8 cellular contexts compared by ENCODE assay signal in genomic region chr1:111603979-111604378, GRCh38. TPM values are rescaled to one million over a fixed set of nuclear protein-coding genes. Genes with fewer than 3 reads are reported as not detected.
DNase-seq lines count a peak whose midpoint lies in the region; ATAC-seq and TF ChIP-seq lines count a peak whose summit lies in the region.

No MANE protein-coding gene starts in this region.

- CTCF ChIA-PET in CD8-positive, alpha-beta T cell (lab: Charles Lee), result interaction anchor here (0.7 to 4.2 kb wide), 13 partner anchors 10 to 151 kb away, joined by 3 to 27 read pairs (median 3); no protein-coding TSS in a partner anchor

- H3K9me3 ChIP-seq in CD8-positive, alpha-beta T cell (ENCODE audit: low read length), result no peaks in the 10 kb centered on the region
- H3K9me3 ChIP-seq in neural progenitor cell (ENCODE audit: low read depth), result no peaks in the 10 kb centered on the region

- H3K27me3 Mint-ChIP-seq in CD8-positive, alpha-beta T cell (ENCODE audit: low read depth), result no peaks in the 10 kb centered on the region
- H3K27me3 Mint-ChIP-seq in neural progenitor cell (ENCODE audit: insufficient read depth, low read depth), result peaks cover 6% of the 10 kb centered on the region
- peaks cover 3% of the 10 kb centered on the region for H3K27me3 Mint-ChIP-seq in glutamatergic neuron (ENCODE audit: unreplicated experiment)
- H3K27me3 Mint-ChIP-seq in chondrocyte (ENCODE audit: low read depth), result no peaks in the 10 kb centered on the region

- peaks cover 51% of the 10 kb centered on the region for H3K4me1 ChIP-seq in CD8-positive, alpha-beta T cell (ENCODE audit: insufficient read depth, low read length)
- H3K4me1 ChIP-seq in neural progenitor cell, result peaks cover 5% of the 10 kb centered on the region

- H3K27me3 ChIP-seq in CD8-positive, alpha-beta T cell (ENCODE audit: insufficient read depth, low read length), result no peaks in the 10 kb centered on the region
- no peaks in the 10 kb centered on the region for H3K27me3 ChIP-seq in neural progenitor cell

- intact Hi-C loops in CD8-positive, alpha-beta T cell (cut with DNase I, micrococcal nuclease), result loop anchor here (1.0 kb wide), 3 partner anchors 12 to 35 kb away; partner anchors contain the start of gene RAP1A (in 2 of the 2)

- H3K4me3 Mint-ChIP-seq in CD8-positive, alpha-beta T cell, result peak overlapping the region; percentile 52
- no peak overlapping the region for H3K4me3 Mint-ChIP-seq in neural progenitor cell
- H3K4me3 Mint-ChIP-seq in glutamatergic neuron (ENCODE audit: unreplicated experiment), result no peak overlapping the region
- H3K4me3 Mint-ChIP-seq in chondrocyte (ENCODE audit: unreplicated experiment), result no peak overlapping the region

- TF ChIP-seq CTCF in CD8-positive, alpha-beta T cell (IDR thresholded peaks at IDR 0.05), result no peak
- TF ChIP-seq CTCF in neural progenitor cell (IDR thresholded peaks at IDR 0.05) (no peak), glutamatergic neuron (IDR thresholded peaks at IDR 0.05; ENCODE audit: partially characterized antibody, unreplicated experiment) (no peak), chondrocyte (IDR thresholded peaks at IDR 0.05) (no peak)

- no peak overlapping the region for H3K4me2 ChIP-seq in neural progenitor cell

- no peak overlapping the region for H3K4me3 ChIP-seq in CD8-positive, alpha-beta T cell (ENCODE audit: low read depth, low read length)
- H3K4me3 ChIP-seq in neural progenitor cell, result no peak overlapping the region

- H3K4me1 Mint-ChIP-seq in CD8-positive, alpha-beta T cell (ENCODE audit: low read depth), result peaks cover 72% of the 10 kb centered on the region
- H3K4me1 Mint-ChIP-seq in neural progenitor cell (peaks cover 11% of the 10 kb centered on the region), glutamatergic neuron (ENCODE audit: low read depth, unreplicated experiment) (no peaks in the 10 kb centered on the region), chondrocyte (ENCODE audit: low read depth) (peaks cover 14% of the 10 kb centered on the region)

- H3K9ac ChIP-seq in neural progenitor cell, result no peak overlapping the region

- no peaks in the 10 kb centered on the region for H3K36me3 ChIP-seq in CD8-positive, alpha-beta T cell (ENCODE audit: insufficient read depth, low read length)
- no peaks in the 10 kb centered on the region for H3K36me3 ChIP-seq in neural progenitor cell

- peak overlapping the region; percentile 13 for H3K27ac ChIP-seq in CD8-positive, alpha-beta T cell (ENCODE audit: low read depth, low read length)
- no peak overlapping the region for H3K27ac ChIP-seq in neural progenitor cell

- H3K27ac Mint-ChIP-seq in CD8-positive, alpha-beta T cell, result peak overlapping the region; percentile 89
- H3K27ac Mint-ChIP-seq in neural progenitor cell (no peak overlapping the region), glutamatergic neuron (ENCODE audit: unreplicated experiment) (no peak overlapping the region), chondrocyte (ENCODE audit: unreplicated experiment) (no peak overlapping the region)

- no peaks in the 10 kb centered on the region for H3F3A ChIP-seq in neural progenitor cell (ENCODE audit: low read depth)

- peak overlapping the region; percentile 40 for H2AFZ ChIP-seq in neural progenitor cell (replicated peaks)

- peak; percentile 57 to 89 (median 75) for DNase-seq in CD8-positive, alpha-beta T cell
- DNase-seq in activated CD8-positive, alpha-beta memory T cell treated with anti-CD3 and anti-CD28 coated beads, Interleukin-2, amount 50 U/mL, for 4 hours, result peak; percentile 68
- DNase-seq in neural progenitor cell (ENCODE audit: low spot score), result no peak
- DNase-seq in glutamatergic neuron, result no peak
- no peak for DNase-seq in mesenteric fat pad (ENCODE audit: low spot score)
- no peak for DNase-seq in chondrocyte (ENCODE audit: low spot score)

- H3K79me2 ChIP-seq in neural progenitor cell (ENCODE audit: low read depth), result no peaks in the 10 kb centered on the region

- POLR2A ChIA-PET in CD8-positive, alpha-beta T cell (lab: Charles Lee), result interaction anchor here (0.6 to 3.2 kb wide), 13 partner anchors 8 to 640 kb away, joined by 3 to 26 read pairs (median 5); partner anchors contain the start of genes LRIF1 and RAP1A

- H3K36me3 Mint-ChIP-seq in CD8-positive, alpha-beta T cell, result no peaks in the 10 kb centered on the region
- H3K36me3 Mint-ChIP-seq in neural progenitor cell (no peaks in the 10 kb centered on the region), glutamatergic neuron (ENCODE audit: unreplicated experiment) (no peaks in the 10 kb centered on the region), chondrocyte (ENCODE audit: low read depth) (no peaks in the 10 kb centered on the region)

- H4K20me1 ChIP-seq in neural progenitor cell (ENCODE audit: low read depth), result no peaks in the 10 kb centered on the region

- no peaks in the 10 kb centered on the region for H3K9me3 Mint-ChIP-seq in CD8-positive, alpha-beta T cell
- peaks cover 2% of the 10 kb centered on the region for H3K9me3 Mint-ChIP-seq in neural progenitor cell
- no peaks in the 10 kb centered on the region for H3K9me3 Mint-ChIP-seq in glutamatergic neuron (ENCODE audit: unreplicated experiment)
- no peaks in the 10 kb centered on the region for H3K9me3 Mint-ChIP-seq in chondrocyte (ENCODE audit: low read depth)

- peak; percentile 96 for ATAC-seq in CD8-positive, alpha-beta T cell
- ATAC-seq in HG03135 (IDR thresholded peaks at IDR 0.05; ENCODE audit: unreplicated experiment) (peak; percentile 36), HG03097 (IDR thresholded peaks at IDR 0.05; ENCODE audit: low FRiP score, unreplicated experiment) (no peak)

RNA-seq across cellular contexts. Expression of gene RAP1A, which starts 15.6 kb away (rescaled TPM):
- total RNA-seq in CD8-positive, alpha-beta T cell, result 10 to 100 TPM; 63.4 to 68.5 TPM
- total RNA-seq in neural progenitor cell (ENCODE audit: low replicate concordance) (10.4 and 27.5 TPM in 2 replicates), glutamatergic neuron (ENCODE audit: unreplicated experiment) (17.9 TPM), mesenteric fat pad (105 TPM), chondrocyte (53.5 to 64.0 TPM (median 60.5 TPM) in 3 replicates)

Comparison
In these comparisons a context has a peak if more than half of its experiments do, and no peak if none do; other contexts are left out.
1. DNase-seq: peak in CD8-positive, alpha-beta T cell (7 of 7) and activated CD8-positive, alpha-beta memory T cell treated with anti-CD3 and anti-CD28 coated beads, Interleukin-2, amount 50 U/mL, for 4 hours (single experiment); none in neural progenitor cell (single experiment), glutamatergic neuron (single experiment), mesenteric fat pad (single experiment) and chondrocyte (single experiment).